ENCODE assay signal across 31 cellular contexts in genomic region chrX:92230628-92231027, GRCh38.
"Had no signal": no experiment of that assay in that cellular context is flagged by ENCODE, and none has a peak within 500 bp of the region (broad histone marks: within the 10 kb centered on the region; RNA-seq: fewer than 3 reads in every experiment).

No MANE protein-coding gene starts in this region.

- H3K4me3 Mint-ChIP-seq: activated naive CD4-positive, alpha-beta T cell treated with anti-CD3 and anti-CD28 coated beads for 36 hours; activated naive CD8-positive, alpha-beta T cell treated with anti-CD3 and anti-CD28 coated beads for 36 hours; activated T-helper 1 cell treated with anti-CD3 and anti-CD28 coated beads, Interleukin-12 subunit alpha, Interleukin-12 subunit beta, Interleukin-2, Interleukin-4 antibody, amounts not matched to agents 30 ng/mL and 10 ng/mL and 1 ng/mL, durations not matched to agents 14 hours and 24 hours and 36 hours; brain; natural killer cell; neural progenitor cell; T-helper 1 cell treated with Interleukin-12 subunit alpha and Interleukin-12 subunit beta and Interleukin-4 antibody, amounts not matched to agents 30 μg/mL and 1 μg/mL, for 36 hours had no signal

- H3K27me3 Mint-ChIP-seq: activated naive CD8-positive, alpha-beta T cell treated with anti-CD3 and anti-CD28 coated beads for 36 hours had no signal

- DNase-seq: activated CD4-positive, alpha-beta T cell treated with anti-CD3 and anti-CD28 coated beads for 48 hours; activated CD4-positive, alpha-beta T cell treated with anti-CD3 and anti-CD28 coated beads, Interleukin-2, amount 50 U/mL, for 48 hours; activated CD8-positive, alpha-beta memory T cell treated with anti-CD3 and anti-CD28 coated beads for 24 hours; activated effector memory CD4-positive, alpha-beta T cell treated with anti-CD3 and anti-CD28 coated beads, Interleukin-2, amount 50 U/mL, for 16 hours; activated naive CD4-positive, alpha-beta T cell treated with anti-CD3 and anti-CD28 coated beads for 36 hours; activated naive CD8-positive, alpha-beta T cell treated with anti-CD3 and anti-CD28 coated beads for 36 hours; activated T-cell treated with anti-CD3 and anti-CD28 coated beads, Interleukin-2, amount 50 U/mL, for 1 hour; adrenal gland; aorta; cortex of kidney; hippocampal formation; left lung; lower lobe of right lung; mesenchymal stem cell; natural killer cell; stimulated activated CD4-positive, alpha-beta T cell treated with anti-CD3 and anti-CD28 coated beads, Interleukin-4, amount 100 ng/mL, for 1 hour; stimulated activated naive CD8-positive, alpha-beta T cell treated with anti-CD3 and anti-CD28 coated beads, Interleukin-15, Interleukin-2, amounts not matched to agents 100 U/mL and 50 U/mL, for 24 hours; T-helper 9 cell; testis; transverse colon had no signal

- H3K9ac ChIP-seq: neural progenitor cell had no signal

- H3K4me1 ChIP-seq: adrenal gland, gastroesophageal sphincter, left lung, lower lobe of right lung, right atrium auricular region, testis, transverse colon had no signal

- H3K36me3 ChIP-seq: adrenal gland, cardiac muscle cell, gastroesophageal sphincter, left lung, lower lobe of right lung, neural progenitor cell, right atrium auricular region, transverse colon had no signal

- ATAC-seq: activated CD4-positive, CD25-positive, alpha-beta regulatory T cell treated with anti-CD3 and anti-CD28 coated beads, Interleukin-2, amount 50 U/mL, for 24 hours; gastroesophageal sphincter; left lung; lower lobe of right lung; natural killer cell; stimulated activated naive CD8-positive, alpha-beta T cell treated with anti-CD3 and anti-CD28 coated beads, Interleukin-15, Interleukin-2, amounts not matched to agents 100 U/mL and 50 U/mL, for 24 hours had no signal

- H3K36me3 Mint-ChIP-seq: activated naive CD8-positive, alpha-beta T cell treated with anti-CD3 and anti-CD28 coated beads for 36 hours; brain; natural killer cell; neural progenitor cell had no signal

- FAIRE-seq: endothelial cell of umbilical vein, urothelium cell line had no signal

- H3K27ac ChIP-seq: adrenal gland, cardiac muscle cell, gastroesophageal sphincter, left lung, lower lobe of right lung, neural progenitor cell, right atrium auricular region, testis, transverse colon, VCaP had no signal

- H3K4me3 ChIP-seq: adrenal gland, cardiac muscle cell, gastroesophageal sphincter, left lung, lower lobe of right lung, neural progenitor cell, right atrium auricular region, testis, transverse colon had no signal

- H3K4me1 Mint-ChIP-seq: activated naive CD8-positive, alpha-beta T cell treated with anti-CD3 and anti-CD28 coated beads for 36 hours; brain; natural killer cell; neural progenitor cell had no signal

- H3K27ac Mint-ChIP-seq: activated naive CD4-positive, alpha-beta T cell treated with anti-CD3 and anti-CD28 coated beads for 36 hours; activated naive CD8-positive, alpha-beta T cell treated with anti-CD3 and anti-CD28 coated beads for 36 hours; activated T-helper 1 cell treated with anti-CD3 and anti-CD28 coated beads, Interleukin-12 subunit alpha, Interleukin-12 subunit beta, Interleukin-2, Interleukin-4 antibody, amounts not matched to agents 30 ng/mL and 10 ng/mL and 1 ng/mL, durations not matched to agents 14 hours and 24 hours and 36 hours; brain; natural killer cell; neural progenitor cell; T-helper 1 cell treated with Interleukin-12 subunit alpha and Interleukin-12 subunit beta and Interleukin-4 antibody, amounts not matched to agents 30 μg/mL and 1 μg/mL, for 36 hours had no signal

- H3K4me2 ChIP-seq: neural progenitor cell had no signal

- H3K27me3 ChIP-seq: adrenal gland, cardiac muscle cell, gastroesophageal sphincter, neural progenitor cell, right atrium auricular region, testis, transverse colon had no signal

- H3K9me3 ChIP-seq: adrenal gland, gastroesophageal sphincter, left lung, lower lobe of right lung, right atrium auricular region, testis, transverse colon had no signal

- H3K9me3 Mint-ChIP-seq: activated naive CD4-positive, alpha-beta T cell treated with anti-CD3 and anti-CD28 coated beads for 36 hours; activated T-helper 1 cell treated with anti-CD3 and anti-CD28 coated beads, Interleukin-12 subunit alpha, Interleukin-12 subunit beta, Interleukin-2, Interleukin-4 antibody, amounts not matched to agents 30 ng/mL and 10 ng/mL and 1 ng/mL, durations not matched to agents 14 hours and 24 hours and 36 hours; neural progenitor cell; T-helper 1 cell treated with Interleukin-12 subunit alpha and Interleukin-12 subunit beta and Interleukin-4 antibody, amounts not matched to agents 30 μg/mL and 1 μg/mL, for 36 hours had no signal

- H2AFZ ChIP-seq: neural progenitor cell had no signal
